ENCODE assay signal across 8 cellular contexts in genomic region chr17:38729368-38729885, GRCh38. TPM values are rescaled to one million over a fixed set of nuclear protein-coding genes. Genes with fewer than 3 reads are reported as not detected.
DNase-seq lines count a peak whose midpoint lies in the region; ATAC-seq and TF ChIP-seq lines count a peak whose summit lies in the region.

No MANE protein-coding gene starts in this region.

- peak overlapping the region; percentile 57 for H3K4me3 Mint-ChIP-seq in T-helper 1 cell treated with Interleukin-12 subunit alpha and Interleukin-12 subunit beta and Interleukin-4 antibody, amounts not matched to agents 30 μg/mL and 1 μg/mL, for 36 hours
- H3K4me3 Mint-ChIP-seq in activated naive CD8-positive, alpha-beta T cell treated with anti-CD3 and anti-CD28 coated beads, Interleukin-2, amount 10 ng/mL, durations not matched to agents 7 days and 5 days = peak overlapping the region; percentile 56

- peak overlapping the region; percentile 79 to 85 for H3K27ac ChIP-seq in left lung
- peak overlapping the region; percentile 81 to 89 for H3K27ac ChIP-seq in testis

- H3K36me3 Mint-ChIP-seq in T-helper 1 cell treated with Interleukin-12 subunit alpha and Interleukin-12 subunit beta and Interleukin-4 antibody, amounts not matched to agents 30 μg/mL and 1 μg/mL, for 36 hours (ENCODE audit: low read depth) = peaks cover 21% of the 10 kb centered on the region
- H3K36me3 Mint-ChIP-seq in activated naive CD8-positive, alpha-beta T cell treated with anti-CD3 and anti-CD28 coated beads, Interleukin-2, amount 10 ng/mL, durations not matched to agents 7 days and 5 days = peaks cover 10% of the 10 kb centered on the region

- H3K4me3 ChIP-seq in left lung = peak overlapping the region; percentile 35 to 74
- H3K4me3 ChIP-seq in testis = peak overlapping the region; percentile 69 to 74

- H3K27me3 Mint-ChIP-seq in T-helper 1 cell treated with Interleukin-12 subunit alpha and Interleukin-12 subunit beta and Interleukin-4 antibody, amounts not matched to agents 30 μg/mL and 1 μg/mL, for 36 hours (ENCODE audit: low read depth) = no peaks in the 10 kb centered on the region
- no peaks in the 10 kb centered on the region for H3K27me3 Mint-ChIP-seq in activated naive CD8-positive, alpha-beta T cell treated with anti-CD3 and anti-CD28 coated beads, Interleukin-2, amount 10 ng/mL, durations not matched to agents 7 days and 5 days

- H3K27me3 ChIP-seq in left lung (no peaks in the 10 kb centered on the region), testis (no peaks in the 10 kb centered on the region)

- intact Hi-C loops in left lung (cut with DNase I) (no loop called here), testis (cut with DNase I; ENCODE audit: low total_unique reads) (no loop called here)

- no peaks in the 10 kb centered on the region for H3K9me3 Mint-ChIP-seq in T-helper 1 cell treated with Interleukin-12 subunit alpha and Interleukin-12 subunit beta and Interleukin-4 antibody, amounts not matched to agents 30 μg/mL and 1 μg/mL, for 36 hours
- H3K9me3 Mint-ChIP-seq in activated naive CD8-positive, alpha-beta T cell treated with anti-CD3 and anti-CD28 coated beads, Interleukin-2, amount 10 ng/mL, durations not matched to agents 7 days and 5 days = no peaks in the 10 kb centered on the region

- H3K27ac Mint-ChIP-seq in T-helper 1 cell treated with Interleukin-12 subunit alpha and Interleukin-12 subunit beta and Interleukin-4 antibody, amounts not matched to agents 30 μg/mL and 1 μg/mL, for 36 hours = peak overlapping the region; percentile 89
- H3K27ac Mint-ChIP-seq in activated naive CD8-positive, alpha-beta T cell treated with anti-CD3 and anti-CD28 coated beads, Interleukin-2, amount 10 ng/mL, durations not matched to agents 7 days and 5 days = peak overlapping the region; percentile 84

- H3K4me1 Mint-ChIP-seq in T-helper 1 cell treated with Interleukin-12 subunit alpha and Interleukin-12 subunit beta and Interleukin-4 antibody, amounts not matched to agents 30 μg/mL and 1 μg/mL, for 36 hours (ENCODE audit: low read depth) = peaks cover 58% of the 10 kb centered on the region
- peaks cover 51% of the 10 kb centered on the region for H3K4me1 Mint-ChIP-seq in activated naive CD8-positive, alpha-beta T cell treated with anti-CD3 and anti-CD28 coated beads, Interleukin-2, amount 10 ng/mL, durations not matched to agents 7 days and 5 days

- ATAC-seq in activated naive CD8-positive, alpha-beta T cell treated with anti-CD3 and anti-CD28 coated beads, Interleukin-2, amount 10 ng/mL, durations not matched to agents 7 days and 5 days (ENCODE audit: low read depth) = no peak
- ATAC-seq in left lung (no peak), HG03354 (IDR thresholded peaks at IDR 0.05; ENCODE audit: poor library complexity, severe bottlenecking, unreplicated experiment) (no peak)

- POLR2A ChIA-PET in activated naive CD8-positive, alpha-beta T cell treated with anti-CD3 and anti-CD28 coated beads, Interleukin-2, amount 10 ng/mL, durations not matched to agents 7 days and 5 days (lab: Charles Lee) = interaction anchor here (1.4 to 3.3 kb wide), 8 partner anchors 12 to 140 kb away, joined by 5 to 111 read pairs (median 22); partner anchors contain the start of genes CWC25, EPOP, LASP1 and MLLT6

- H3K4me1 ChIP-seq in left lung (peaks cover 18 to 54% of the 10 kb centered on the region in 2 donors), testis (peaks cover 53% of the 10 kb centered on the region)

- DNase-seq in T-helper 1 cell = no peak
- DNase-seq in activated naive CD8-positive, alpha-beta T cell treated with anti-CD3 and anti-CD28 coated beads, Interleukin-2, amount 10 ng/mL, durations not matched to agents 7 days and 5 days = no peak
- no peak for DNase-seq in left lung
- no peak for DNase-seq in testis
- no peak for DNase-seq in HCEC 1CT
- no peak for DNase-seq in DMS153 (lab: John Stamatoyannopoulos, UW)

- H3K9me3 ChIP-seq in left lung (no peaks in the 10 kb centered on the region), testis (no peaks in the 10 kb centered on the region)

- peaks cover 0 to 28% of the 10 kb centered on the region in 2 donors for H3K36me3 ChIP-seq in left lung
- no peaks in the 10 kb centered on the region for H3K36me3 ChIP-seq in testis (ENCODE audit: low read depth, missing control alignments)

- TF ChIP-seq CTCF in left lung (IDR thresholded peaks at IDR 0.05) (no peak), testis (IDR thresholded peaks at IDR 0.05) (no peak)

- 15 to 18% methylated on average over 14 of the region's 14 CpGs for WGBS in testis, 2 donors

- no peak for TF ChIP-seq POLR2A in testis (IDR thresholded peaks at IDR 0.05)

RNA-seq across cellular contexts. Expression of gene CISD3, which starts 0.7 kb away (rescaled TPM):
- 10 to 100 TPM; 30.4 to 37.3 TPM for total RNA-seq in activated naive CD8-positive, alpha-beta T cell treated with anti-CD3 and anti-CD28 coated beads, Interleukin-2, amount 10 ng/mL, durations not matched to agents 7 days and 5 days
- total RNA-seq in left lung = 10 to 100 TPM; 32.9 to 49.2 TPM
- total RNA-seq in testis = 10 to 100 TPM; 13.9 to 14.3 TPM
- polyA plus RNA-seq in testis (ENCODE audit: insufficient read depth, low read depth, low replicate concordance) = 25.7 TPM

RNA-seq across cellular contexts. Expression of gene PCGF2, which starts 18.7 kb away (rescaled TPM):
- total RNA-seq in activated naive CD8-positive, alpha-beta T cell treated with anti-CD3 and anti-CD28 coated beads, Interleukin-2, amount 10 ng/mL, durations not matched to agents 7 days and 5 days = 1 to 10 TPM; 1.8 to 2.0 TPM
- total RNA-seq in left lung (10 to 100 TPM; 40.0 to 49.5 TPM), testis (10 to 100 TPM in 1 of 2 donors, 1 to 10 TPM in 1; 8.1 to 20.9 TPM)
- 21.2 TPM for polyA plus RNA-seq in testis (ENCODE audit: insufficient read depth, low read depth, low replicate concordance)

RNA-seq across cellular contexts. Expression of gene PSMB3, which starts 23.1 kb away (rescaled TPM):
- total RNA-seq in activated naive CD8-positive, alpha-beta T cell treated with anti-CD3 and anti-CD28 coated beads, Interleukin-2, amount 10 ng/mL, durations not matched to agents 7 days and 5 days = 100 to 1,000 TPM; 182 to 189 TPM
- total RNA-seq in left lung (100 to 1,000 TPM; 123 to 191 TPM), testis (100 to 1,000 TPM; 111 to 113 TPM)
- polyA plus RNA-seq in testis (ENCODE audit: insufficient read depth, low read depth, low replicate concordance) = 144 TPM

RNA-seq across cellular contexts. Expression of gene MLLT6, which starts 24.4 kb away (rescaled TPM):
- total RNA-seq in activated naive CD8-positive, alpha-beta T cell treated with anti-CD3 and anti-CD28 coated beads, Interleukin-2, amount 10 ng/mL, durations not matched to agents 7 days and 5 days = 100 to 1,000 TPM; 333 to 343 TPM
- total RNA-seq in left lung (100 to 1,000 TPM in 1 of 2 donors, 10 to 100 TPM in 1; 80.0 to 102 TPM), testis (100 to 1,000 TPM; 157 to 176 TPM)
- polyA plus RNA-seq in testis (ENCODE audit: insufficient read depth, low read depth, low replicate concordance) = 86.9 TPM

RNA-seq across cellular contexts. Expression of gene EPOP, which starts 54.7 kb away (rescaled TPM):
- 1 to 10 TPM; 7.2 TPM for total RNA-seq in activated naive CD8-positive, alpha-beta T cell treated with anti-CD3 and anti-CD28 coated beads, Interleukin-2, amount 10 ng/mL, durations not matched to agents 7 days and 5 days
- total RNA-seq in left lung (1 to 10 TPM; 1.5 to 2.1 TPM), testis (10 to 100 TPM; 16.8 to 19.4 TPM)
- 18.6 TPM for polyA plus RNA-seq in testis (ENCODE audit: insufficient read depth, low read depth, low replicate concordance)
